1 cellular context compared by ENCODE assay signal in the genomic region with DNA sequence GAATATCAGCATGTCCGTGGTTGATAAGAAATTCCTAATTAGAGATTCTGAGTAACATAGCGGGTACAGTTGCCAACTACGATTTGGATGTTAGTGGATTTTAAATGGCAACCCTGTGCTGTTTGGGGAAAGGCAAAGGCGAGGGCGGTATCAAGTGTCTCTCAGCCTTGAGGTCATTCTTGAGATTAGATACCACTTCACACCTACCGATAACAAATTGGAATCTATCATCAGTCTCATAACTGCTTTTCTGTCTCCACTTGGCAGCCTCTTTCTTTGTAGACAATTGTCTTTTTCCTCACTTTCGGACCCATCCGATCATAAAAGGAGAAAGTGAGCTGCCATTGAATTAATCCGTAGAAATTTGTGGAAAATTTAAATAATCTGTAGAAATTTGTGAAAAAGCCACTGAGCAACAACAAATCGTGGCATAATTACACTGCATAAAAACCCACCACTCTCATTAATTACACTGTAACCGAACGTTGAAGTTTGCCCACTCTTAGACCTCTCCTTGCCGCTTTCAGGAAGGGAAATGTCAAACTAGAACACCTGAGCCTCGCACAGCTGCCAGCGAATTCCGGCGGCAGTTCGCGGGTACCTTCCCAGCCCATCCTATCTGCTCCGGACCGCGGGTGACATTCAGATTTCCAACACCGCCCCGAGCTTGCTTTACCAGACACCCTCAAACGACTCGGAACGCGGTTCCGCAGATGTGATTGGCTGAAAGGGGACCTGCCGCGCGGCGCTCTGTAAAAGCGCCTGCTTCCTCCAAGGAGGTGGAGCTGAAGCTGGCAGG.
A peak's percentile ranks its signal among the peaks of the same experiment; 100 is the strongest.
TF ChIP-seq lines count a peak whose summit lies in the region.

No MANE protein-coding gene starts in this region.

TF ChIP-seq in H1, 55 proteins besides CTCF, POLR2A, EP300 and RAD21:
- TF ChIP-seq TEAD4 (IDR thresholded peaks at IDR 0.05; ENCODE audit: low read depth, low read length) (0 out of 2 replicates have a peak, but pooled peaks have one; percentile 41), RFX5 (IDR thresholded peaks at IDR 0.05; ENCODE audit: borderline replicate concordance, low read depth, low read length) (no peak), SIN3A (conservative IDR thresholded peaks at IDR 0.05 in 1 of 2, IDR thresholded peaks at IDR 0.05 in 1 of 2; ENCODE audit: low read depth in 1 of 2, low read length in 2 of 2) (0 out of 4 replicates have a peak, but pooled peaks of 1 of the 2 experiments have one; percentile 40)
- TF ChIP-seq, protein P1, sequence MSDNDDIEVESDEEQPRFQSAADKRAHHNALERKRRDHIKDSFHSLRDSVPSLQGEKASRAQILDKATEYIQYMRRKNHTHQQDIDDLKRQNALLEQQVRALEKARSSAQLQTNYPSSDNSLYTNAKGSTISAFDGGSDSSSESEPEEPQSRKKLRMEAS (IDR thresholded peaks at IDR 0.05), result peak; percentile 85; the same call in 1 of the 2 replicates
